10 cellular contexts compared by ENCODE assay signal in the genomic region with DNA sequence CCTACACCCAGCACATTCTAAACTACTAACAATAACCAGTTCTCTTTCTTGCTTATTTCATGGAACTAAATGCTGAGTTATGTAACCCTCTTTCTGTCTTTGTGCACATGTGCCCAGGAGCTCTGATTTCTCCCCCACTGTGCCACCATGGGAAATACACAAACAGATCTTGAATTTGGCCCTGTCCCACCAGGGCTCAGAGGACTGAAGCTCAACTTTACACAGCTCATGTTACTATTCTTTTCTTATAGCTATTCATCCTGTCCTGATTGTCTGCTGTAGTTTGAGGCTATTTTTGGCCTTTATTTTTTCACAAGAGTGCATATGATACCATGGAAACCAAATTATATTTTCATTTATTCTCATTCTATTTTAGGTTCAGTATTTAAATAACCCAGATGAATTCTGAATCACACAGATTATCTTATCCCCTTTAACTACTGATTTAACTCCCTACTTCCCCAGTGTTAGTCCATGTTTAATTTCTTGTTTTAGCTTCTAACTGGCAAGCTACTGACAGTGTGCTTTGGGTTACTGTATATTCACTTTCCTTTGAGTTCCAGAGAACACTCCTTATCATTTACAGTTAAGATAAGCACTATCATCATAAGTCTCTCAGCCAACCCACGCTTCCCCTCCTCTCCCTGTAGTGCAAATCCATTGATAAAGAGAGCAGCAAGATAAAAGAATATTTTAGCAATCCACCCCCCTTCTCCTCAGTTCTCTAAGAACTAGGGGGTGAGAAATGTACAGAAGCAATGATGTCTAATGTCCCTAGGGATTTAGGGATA.
DNase-seq lines count a peak whose midpoint lies in the region; ATAC-seq, FAIRE-seq and TF ChIP-seq lines count a peak whose summit lies in the region.
"Had no signal": no experiment of that assay in that cellular context is flagged by ENCODE, and none has a peak within 500 bp of the region (broad histone marks: within the 10 kb centered on the region; RNA-seq: fewer than 3 reads in every experiment).

No MANE protein-coding gene starts in this region.

- peaks cover 65% of the 10 kb centered on the region for H3F3A ChIP-seq in GM23248 (ENCODE audit: insufficient read depth)

- no peaks in the 10 kb centered on the region for H3K79me2 ChIP-seq in GM23248 (ENCODE audit: insufficient read depth)

- 12 to 50% (median 25%) methylated on average over 1 of the region's 1 CpG for WGBS in small intestine, 3 donors
- 97 to 100% methylated on average over 1 of the region's 1 CpG for WGBS in GM23248 (ENCODE audit: low coverage in 1 of 2, low lambda C conversion rate in 2 of 2, missing lambda C conversion rate in 2 of 2), 2 experiments

- FAIRE-seq in small intestine (lab: Jason Lieb, UNC) = no peak

- H3K9me3 ChIP-seq in small intestine (ENCODE audit: control insufficient read depth, low read depth) (no peaks in the 10 kb centered on the region), GM23248 (ENCODE audit: low read depth) (no peaks in the 10 kb centered on the region)

- in situ Hi-C loops in GM23248 (cut with MboI) = no loop called here

- peaks cover 11 to 28% of the 10 kb centered on the region in 2 donors for H3K4me1 ChIP-seq in small intestine (ENCODE audit: control insufficient read depth in 2 of 2, insufficient read depth in 1 of 2, low read depth in 1 of 2, low read length in 1 of 2)
- H3K4me1 ChIP-seq in GM23248 (ENCODE audit: insufficient read depth) = peaks cover 73% of the 10 kb centered on the region

- no peaks in the 10 kb centered on the region for H3K9me3 Mint-ChIP-seq in T-helper 2 cell treated with Interferon-gamma antibody and Interleukin-4, amounts not matched to agents 5 μg/mL and 100 μg/mL, for 36 hours
- no peaks in the 10 kb centered on the region for H3K9me3 Mint-ChIP-seq in T-cell
- no peaks in the 10 kb centered on the region for H3K9me3 Mint-ChIP-seq in activated T-helper 17 cell treated with anti-CD3 and anti-CD28 coated beads, Interleukin-2, amount 50 U/mL, for 72 hours

- no peaks in the 10 kb centered on the region for H3K27me3 ChIP-seq in small intestine (ENCODE audit: control insufficient read depth in 2 of 2, insufficient read depth in 2 of 2, low read length in 2 of 2)
- H3K27me3 ChIP-seq in GM23248 (replicated peaks; ENCODE audit: insufficient read depth) = no peaks in the 10 kb centered on the region

- peak overlapping the region; percentile 46 for H3K27ac Mint-ChIP-seq in T-helper 2 cell treated with Interferon-gamma antibody and Interleukin-4, amounts not matched to agents 5 μg/mL and 100 μg/mL, for 36 hours
- peak overlapping the region; percentile 9 to 32 for H3K27ac Mint-ChIP-seq in T-cell
- no peak overlapping the region for H3K27ac Mint-ChIP-seq in activated T-helper 17 cell treated with anti-CD3 and anti-CD28 coated beads, Interleukin-2, amount 50 U/mL, for 72 hours

- TF ChIP-seq CTCF in fibroblast of villous mesenchyme (IDR thresholded peaks at IDR 0.05; ENCODE audit: insufficient read depth, low read depth, low read length) = no peak

- no peaks in the 10 kb centered on the region for H4K20me1 ChIP-seq in GM23248 (ENCODE audit: insufficient read depth)

- no peak overlapping the region for H3K9ac ChIP-seq in GM23248

- ATAC-seq in T-cell (replicated peaks in 1 of 4) = no peak
- ATAC-seq in esophagus mucosa = no peak
- no peak for ATAC-seq in activated T-helper 17 cell treated with anti-CD3 and anti-CD28 coated beads, Interleukin-2, amount 50 U/mL, for 72 hours (replicated peaks)

- no peak overlapping the region for H3K4me3 Mint-ChIP-seq in T-helper 2 cell treated with Interferon-gamma antibody and Interleukin-4, amounts not matched to agents 5 μg/mL and 100 μg/mL, for 36 hours
- H3K4me3 Mint-ChIP-seq in T-cell = no peak overlapping the region
- no peak overlapping the region for H3K4me3 Mint-ChIP-seq in activated T-helper 17 cell treated with anti-CD3 and anti-CD28 coated beads, Interleukin-2, amount 50 U/mL, for 72 hours

- no peak overlapping the region for H2AFZ ChIP-seq in GM23248

- H3K27me3 Mint-ChIP-seq in T-helper 2 cell treated with Interferon-gamma antibody and Interleukin-4, amounts not matched to agents 5 μg/mL and 100 μg/mL, for 36 hours (ENCODE audit: low read depth) = no peaks in the 10 kb centered on the region
- no peaks in the 10 kb centered on the region for H3K27me3 Mint-ChIP-seq in T-cell
- H3K27me3 Mint-ChIP-seq in activated T-helper 17 cell treated with anti-CD3 and anti-CD28 coated beads, Interleukin-2, amount 50 U/mL, for 72 hours = no peaks in the 10 kb centered on the region

- H3K4me2 ChIP-seq in GM23248 (ENCODE audit: unreplicated experiment) = no peak overlapping the region

- POLR2A ChIA-PET in T-cell (lab: Charles Lee) = no interaction called here

- H3K36me3 ChIP-seq in small intestine (ENCODE audit: control insufficient read depth in 2 of 2, insufficient read depth in 2 of 2, low read length in 2 of 2) (peaks cover 0 to 2% of the 10 kb centered on the region in 2 donors), GM23248 (ENCODE audit: low read depth) (peaks cover 6% of the 10 kb centered on the region; the same call in 1 of the 2 replicates)

- no peaks in the 10 kb centered on the region for H3K9me2 ChIP-seq in GM23248 (ENCODE audit: insufficient read depth)

- CTCF ChIA-PET in T-cell (lab: Charles Lee) = interaction anchor here in 1 of 2 donors (0.8 to 1.2 kb wide), 2 partner anchors 8 to 241 kb away, joined by 3 to 6 read pairs; no protein-coding TSS in a partner anchor

- no peak overlapping the region for H3K27ac ChIP-seq in small intestine (ENCODE audit: low read depth in 1 of 2, low read length in 1 of 2)
- no peak overlapping the region for H3K27ac ChIP-seq in GM23248

- H3K36me3 Mint-ChIP-seq in T-helper 2 cell treated with Interferon-gamma antibody and Interleukin-4, amounts not matched to agents 5 μg/mL and 100 μg/mL, for 36 hours (ENCODE audit: low read depth) = peaks cover 82% of the 10 kb centered on the region
- peaks cover 38% of the 10 kb centered on the region for H3K36me3 Mint-ChIP-seq in T-cell
- H3K36me3 Mint-ChIP-seq in activated T-helper 17 cell treated with anti-CD3 and anti-CD28 coated beads, Interleukin-2, amount 50 U/mL, for 72 hours (ENCODE audit: low read depth) = peaks cover 98% of the 10 kb centered on the region

- peaks cover 72% of the 10 kb centered on the region for H3K4me1 Mint-ChIP-seq in T-helper 2 cell treated with Interferon-gamma antibody and Interleukin-4, amounts not matched to agents 5 μg/mL and 100 μg/mL, for 36 hours (ENCODE audit: low read depth)
- H3K4me1 Mint-ChIP-seq in T-cell = peaks cover 42 to 60% (median 45%) of the 10 kb centered on the region in 3 donors
- peaks cover 59% of the 10 kb centered on the region for H3K4me1 Mint-ChIP-seq in activated T-helper 17 cell treated with anti-CD3 and anti-CD28 coated beads, Interleukin-2, amount 50 U/mL, for 72 hours

- DNase-seq in T-helper 2 cell treated with Interferon-gamma antibody and Interleukin-4, amounts not matched to agents 5 μg/mL and 100 μg/mL, for 36 hours (ENCODE audit: low spot score) = no peak
- DNase-seq in T-helper 2 cell = no peak
- DNase-seq in T-cell = no peak
- DNase-seq in fibroblast of villous mesenchyme (ENCODE audit: low read depth) = peak; percentile 74
- peak; percentile 69 for DNase-seq in small intestine
- no peak for DNase-seq in GM23248
- DNase-seq: activated T-cell treated with anti-CD3 and anti-CD28 coated beads, Interleukin-2, amount 50 U/mL, for 1 hour; stimulated activated CD4-positive, alpha-beta T cell treated with anti-CD3 and anti-CD28 coated beads, Interleukin-2, amount 100 ng/mL, for 48 hours had no signal

- H3K4me3 ChIP-seq in fibroblast of villous mesenchyme (ENCODE audit: low read depth, low read length) = no peak overlapping the region
- H3K4me3 ChIP-seq in small intestine (ENCODE audit: low read depth in 1 of 2, low read length in 2 of 2) = no peak overlapping the region
- H3K4me3 ChIP-seq in GM23248 = no peak overlapping the region

Comparison
In these comparisons a context has a peak if more than half of its experiments do, and no peak if none do; other contexts are left out.
1. DNase-seq: peak in fibroblast of villous mesenchyme (single experiment) and small intestine (single experiment); none in T-helper 2 cell treated with Interferon-gamma antibody and Interleukin-4, amounts not matched to agents 5 μg/mL and 100 μg/mL, for 36 hours (single experiment), T-helper 2 cell (0 of 5), T-cell (0 of 34) and GM23248 (single experiment).